In the genomic region with DNA sequence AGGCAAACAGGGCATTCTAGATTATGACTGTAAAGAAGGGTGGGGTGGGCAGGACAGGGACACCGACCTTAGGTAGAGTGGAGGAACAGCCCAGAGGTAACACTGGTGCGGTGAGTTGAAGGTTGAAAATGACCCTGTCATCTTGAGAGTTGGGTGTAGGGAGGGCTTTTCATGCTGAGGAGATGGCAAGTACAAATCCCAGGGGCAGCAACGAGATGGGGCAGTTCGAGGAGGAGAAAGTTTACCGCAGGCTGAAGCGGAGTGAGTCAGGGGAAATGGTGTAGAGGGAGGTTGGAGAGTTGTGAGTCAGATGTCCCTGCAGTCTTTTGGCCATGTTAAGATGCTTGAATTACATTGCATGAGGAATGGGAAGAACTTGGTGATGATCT, we compare ENCODE assay signal across 11 cellular contexts.
DNase-seq lines count a peak whose midpoint lies in the region; ATAC-seq and TF ChIP-seq lines count a peak whose summit lies in the region.
"Had no signal": no experiment of that assay in that cellular context is flagged by ENCODE, and none has a peak within 500 bp of the region (broad histone marks: within the 10 kb centered on the region; RNA-seq: fewer than 3 reads in every experiment).

No MANE protein-coding gene starts in this region.

- H3K9me3 Mint-ChIP-seq in activated T-cell treated with anti-CD3 and anti-CD28 coated beads, Interleukin-2, amount 50 U/mL, for 24 hours: peaks cover 11% of the 10 kb centered on the region
- peaks cover 4% of the 10 kb centered on the region for H3K9me3 Mint-ChIP-seq in stimulated activated memory B cell treated with anti-CD40 and anti-IgM and Interleukin-4, amounts not matched to agents 10 μg/mL and 1 μg/mL and 100 μg/mL, for 72 hours
- peaks cover 19% of the 10 kb centered on the region for H3K9me3 Mint-ChIP-seq in mesothelial cell of epicardium

- no peak overlapping the region for H3K4me3 Mint-ChIP-seq in activated T-cell treated with anti-CD3 and anti-CD28 coated beads, Interleukin-2, amount 50 U/mL, for 24 hours
- H3K4me3 Mint-ChIP-seq in stimulated activated memory B cell treated with anti-CD40 and anti-IgM and Interleukin-4, amounts not matched to agents 10 μg/mL and 1 μg/mL and 100 μg/mL, for 72 hours: peak overlapping the region; percentile 27
- no peak overlapping the region for H3K4me3 Mint-ChIP-seq in mesothelial cell of epicardium

- H3K27me3 Mint-ChIP-seq in activated T-cell treated with anti-CD3 and anti-CD28 coated beads, Interleukin-2, amount 50 U/mL, for 24 hours: no peaks in the 10 kb centered on the region
- no peaks in the 10 kb centered on the region for H3K27me3 Mint-ChIP-seq in stimulated activated memory B cell treated with anti-CD40 and anti-IgM and Interleukin-4, amounts not matched to agents 10 μg/mL and 1 μg/mL and 100 μg/mL, for 72 hours
- no peaks in the 10 kb centered on the region for H3K27me3 Mint-ChIP-seq in mesothelial cell of epicardium (ENCODE audit: low read depth)

- no peak for DNase-seq in activated T-cell treated with anti-CD3 and anti-CD28 coated beads, Interleukin-2, amount 50 U/mL, for 24 hours
- DNase-seq in activated T-cell treated with anti-CD3 and anti-CD28 coated beads for 4 hours (no peak), NCI-H226 (peak; percentile 40), epithelial cell of esophagus (ENCODE audit: low read depth) (peak; percentile 86), testis (no peak), HAP-1 (ENCODE audit: low spot score in 2 of 2) (no peak), mesothelial cell of epicardium (ENCODE audit: low spot score in 2 of 2, unreplicated experiment in 2 of 2) (no peak)
- DNase-seq: colonic mucosa, MM.1S had no signal

- H3K27ac ChIP-seq in testis: no peak overlapping the region
- H3K27ac ChIP-seq: BLaER1, colonic mucosa had no signal

- intact Hi-C loops in testis (cut with DNase I; ENCODE audit: low total_unique reads): no loop called here

- H3K27me3 ChIP-seq in testis (no peaks in the 10 kb centered on the region), HAP-1 (ENCODE audit: low read depth) (no peaks in the 10 kb centered on the region)
- H3K27me3 ChIP-seq: BLaER1, colonic mucosa had no signal

- H3K9me3 ChIP-seq in testis (no peaks in the 10 kb centered on the region), HAP-1 (no peaks in the 10 kb centered on the region)
- H3K9me3 ChIP-seq: colonic mucosa had no signal

- H3K4me3 ChIP-seq in epithelial cell of esophagus (ENCODE audit: low read length): no peak overlapping the region
- H3K4me3 ChIP-seq in testis: no peak overlapping the region
- no peak overlapping the region for H3K4me3 ChIP-seq in HAP-1
- H3K4me3 ChIP-seq: BLaER1, colonic mucosa had no signal

- in situ Hi-C loops in HAP-1 (cut with MboI; ENCODE audit: low sequenced_read_pairs): no loop called here

- H3K36me3 Mint-ChIP-seq in activated T-cell treated with anti-CD3 and anti-CD28 coated beads, Interleukin-2, amount 50 U/mL, for 24 hours (ENCODE audit: low read depth): peaks cover 68% of the 10 kb centered on the region
- H3K36me3 Mint-ChIP-seq in stimulated activated memory B cell treated with anti-CD40 and anti-IgM and Interleukin-4, amounts not matched to agents 10 μg/mL and 1 μg/mL and 100 μg/mL, for 72 hours: peaks cover 27% of the 10 kb centered on the region
- peaks cover 41% of the 10 kb centered on the region for H3K36me3 Mint-ChIP-seq in mesothelial cell of epicardium

- H3K27ac Mint-ChIP-seq in activated T-cell treated with anti-CD3 and anti-CD28 coated beads, Interleukin-2, amount 50 U/mL, for 24 hours: peak overlapping the region; percentile 44
- peak overlapping the region; percentile 79 for H3K27ac Mint-ChIP-seq in stimulated activated memory B cell treated with anti-CD40 and anti-IgM and Interleukin-4, amounts not matched to agents 10 μg/mL and 1 μg/mL and 100 μg/mL, for 72 hours
- no peak overlapping the region for H3K27ac Mint-ChIP-seq in mesothelial cell of epicardium

- H3K36me3 ChIP-seq in testis (ENCODE audit: low read depth, missing control alignments) (no peaks in the 10 kb centered on the region), HAP-1 (replicated peaks) (no peaks in the 10 kb centered on the region)
- H3K36me3 ChIP-seq: colonic mucosa had no signal

- peaks cover 53% of the 10 kb centered on the region for H3K4me1 Mint-ChIP-seq in activated T-cell treated with anti-CD3 and anti-CD28 coated beads, Interleukin-2, amount 50 U/mL, for 24 hours (ENCODE audit: low read depth)
- peaks cover 61% of the 10 kb centered on the region for H3K4me1 Mint-ChIP-seq in stimulated activated memory B cell treated with anti-CD40 and anti-IgM and Interleukin-4, amounts not matched to agents 10 μg/mL and 1 μg/mL and 100 μg/mL, for 72 hours
- peaks cover 6% of the 10 kb centered on the region for H3K4me1 Mint-ChIP-seq in mesothelial cell of epicardium

- no peak for TF ChIP-seq POLR2A in testis (IDR thresholded peaks at IDR 0.05)

- no peak for TF ChIP-seq CTCF in epithelial cell of esophagus (IDR thresholded peaks at IDR 0.05; ENCODE audit: insufficient read depth, low read depth, low read length, missing control alignments)
- no peak for TF ChIP-seq CTCF in testis (IDR thresholded peaks at IDR 0.05)
- TF ChIP-seq CTCF in mesothelial cell of epicardium (IDR thresholded peaks at IDR 0.05; ENCODE audit: unreplicated experiment): no peak

- H3K4me1 ChIP-seq in testis: no peaks in the 10 kb centered on the region
- peaks cover 8% of the 10 kb centered on the region for H3K4me1 ChIP-seq in HAP-1
- H3K4me1 ChIP-seq: colonic mucosa had no signal

- WGBS in testis, 2 donors: 93 to 94% methylated on average over 6 of the region's 6 CpGs

- ATAC-seq in stimulated activated memory B cell treated with anti-CD40 and anti-IgM and Interleukin-4, amounts not matched to agents 10 μg/mL and 1 μg/mL and 100 μg/mL, for 72 hours: peak; percentile 85

Comparison
In these comparisons a context has a peak if more than half of its experiments do, and no peak if none do; other contexts are left out.
1. DNase-seq: peak in NCI-H226 (single experiment) and epithelial cell of esophagus (single experiment); none in activated T-cell treated with anti-CD3 and anti-CD28 coated beads, Interleukin-2, amount 50 U/mL, for 24 hours (single experiment), activated T-cell treated with anti-CD3 and anti-CD28 coated beads for 4 hours (single experiment), testis (single experiment), HAP-1 (0 of 2) and mesothelial cell of epicardium (0 of 2).